1 cellular context compared by ENCODE assay signal in the genomic region with DNA sequence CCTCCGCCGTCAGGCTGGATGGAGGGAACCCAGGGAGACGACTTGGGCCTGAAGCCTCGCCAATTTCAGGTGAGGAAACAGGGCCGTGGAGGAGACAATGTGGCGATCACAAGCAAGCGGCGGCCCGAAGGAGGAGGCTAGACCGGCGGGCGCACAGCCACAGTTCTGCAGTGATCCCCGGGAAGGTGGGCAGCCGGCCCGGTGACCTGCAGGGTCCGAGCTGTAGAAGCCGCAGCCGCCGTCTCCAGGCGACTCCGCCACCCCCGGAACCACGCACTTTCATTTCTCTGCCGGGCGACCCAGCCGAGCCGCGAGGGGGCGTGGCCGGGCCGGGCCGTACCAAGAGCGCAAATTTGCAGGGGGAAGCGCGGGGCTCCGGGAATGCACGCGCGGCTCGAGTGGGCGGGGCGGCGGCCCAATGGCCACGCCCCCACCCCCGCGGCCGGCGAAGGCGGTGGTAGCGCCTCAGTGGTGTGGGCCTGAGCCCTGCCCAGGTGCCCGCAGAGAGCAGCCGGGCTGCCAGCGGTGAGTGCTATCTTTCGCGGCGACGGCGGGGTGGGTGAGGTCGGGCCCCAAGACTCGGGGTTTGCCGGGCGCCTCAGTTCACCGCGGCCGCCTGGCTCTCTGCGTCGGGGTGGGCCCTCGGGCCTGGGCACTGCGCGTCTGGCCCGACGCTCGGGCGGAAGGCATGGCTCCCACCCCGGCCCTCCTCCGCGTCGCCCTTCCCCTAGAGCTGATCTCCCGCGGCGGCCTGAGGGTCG.
TF ChIP-seq lines count a peak whose summit lies in the region.

POR (plus strand) TSS at position 501 of the 761 bp plus-strand sequence. CDS start 38,847 bp downstream, outside the sequence.

TF ChIP-seq in K562, 482 proteins besides CTCF, POLR2A, EP300 and RAD21 (continued from another document and continues in another):
- TF ChIP-seq, protein P1, sequence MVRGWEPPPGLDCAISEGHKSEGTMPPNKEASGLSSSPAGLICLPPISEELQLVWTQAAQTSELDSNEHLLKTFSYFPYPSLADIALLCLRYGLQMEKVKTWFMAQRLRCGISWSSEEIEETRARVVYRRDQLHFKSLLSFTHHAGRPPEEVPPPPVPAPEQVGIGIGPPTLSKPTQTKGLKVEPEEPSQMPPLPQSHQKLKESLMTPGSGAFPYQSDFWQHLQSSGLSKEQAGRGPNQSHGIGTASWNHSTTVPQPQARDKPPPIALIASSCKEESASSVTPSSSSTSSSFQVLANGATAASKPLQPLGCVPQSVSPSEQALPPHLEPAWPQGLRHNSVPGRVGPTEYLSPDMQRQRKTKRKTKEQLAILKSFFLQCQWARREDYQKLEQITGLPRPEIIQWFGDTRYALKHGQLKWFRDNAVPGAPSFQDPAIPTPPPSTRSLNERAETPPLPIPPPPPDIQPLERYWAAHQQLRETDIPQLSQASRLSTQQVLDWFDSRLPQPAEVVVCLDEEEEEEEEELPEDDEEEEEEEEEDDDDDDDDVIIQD (CRISPR knock-in tag; IDR thresholded peaks at IDR 0.05), result peak; percentile 72; the same call in 1 of the 2 replicates
- no peak for TF ChIP-seq ZNF282 (CRISPR knock-in tag; IDR thresholded peaks at IDR 0.05)
- TF ChIP-seq SAFB (IDR thresholded peaks at IDR 0.05; ENCODE audit: borderline replicate concordance, low read depth, low read length), result peak; percentile 38; the same call in 1 of the 2 replicates
- TF ChIP-seq ZNF140 (CRISPR knock-in tag; IDR thresholded peaks at IDR 0.05), result no peak
- no peak for TF ChIP-seq ARID2 (IDR thresholded peaks at IDR 0.05)
- peak; percentile 72 for TF ChIP-seq FIP1L1 (IDR thresholded peaks at IDR 0.05; ENCODE audit: low read depth, low read length, poor library complexity, severe bottlenecking)
- peak in 1 of 2 experiments; percentile 74; a peak in 1 of 4 replicates for TF ChIP-seq ZNF639 (CRISPR knock-in tag; conservative IDR thresholded peaks at IDR 0.05 in 1 of 2, IDR thresholded peaks at IDR 0.05 in 1 of 2)
- TF ChIP-seq NFATC3 (IDR thresholded peaks at IDR 0.05), result no peak
- TF ChIP-seq YBX1 (IDR thresholded peaks at IDR 0.05), result no peak
- TF ChIP-seq ZNF436 (CRISPR knock-in tag; IDR thresholded peaks at IDR 0.05), result no peak
- peak; percentile 61; the same call in 1 of the 2 replicates for TF ChIP-seq ATF6 (CRISPR knock-in tag; IDR thresholded peaks at IDR 0.05)
- peak; percentile 100 for TF ChIP-seq SP1 (CRISPR knock-in tag; IDR thresholded peaks at IDR 0.05)
- no peak for TF ChIP-seq NCOA4 (IDR thresholded peaks at IDR 0.05; ENCODE audit: partially characterized antibody)
- TF ChIP-seq, protein P2, sequence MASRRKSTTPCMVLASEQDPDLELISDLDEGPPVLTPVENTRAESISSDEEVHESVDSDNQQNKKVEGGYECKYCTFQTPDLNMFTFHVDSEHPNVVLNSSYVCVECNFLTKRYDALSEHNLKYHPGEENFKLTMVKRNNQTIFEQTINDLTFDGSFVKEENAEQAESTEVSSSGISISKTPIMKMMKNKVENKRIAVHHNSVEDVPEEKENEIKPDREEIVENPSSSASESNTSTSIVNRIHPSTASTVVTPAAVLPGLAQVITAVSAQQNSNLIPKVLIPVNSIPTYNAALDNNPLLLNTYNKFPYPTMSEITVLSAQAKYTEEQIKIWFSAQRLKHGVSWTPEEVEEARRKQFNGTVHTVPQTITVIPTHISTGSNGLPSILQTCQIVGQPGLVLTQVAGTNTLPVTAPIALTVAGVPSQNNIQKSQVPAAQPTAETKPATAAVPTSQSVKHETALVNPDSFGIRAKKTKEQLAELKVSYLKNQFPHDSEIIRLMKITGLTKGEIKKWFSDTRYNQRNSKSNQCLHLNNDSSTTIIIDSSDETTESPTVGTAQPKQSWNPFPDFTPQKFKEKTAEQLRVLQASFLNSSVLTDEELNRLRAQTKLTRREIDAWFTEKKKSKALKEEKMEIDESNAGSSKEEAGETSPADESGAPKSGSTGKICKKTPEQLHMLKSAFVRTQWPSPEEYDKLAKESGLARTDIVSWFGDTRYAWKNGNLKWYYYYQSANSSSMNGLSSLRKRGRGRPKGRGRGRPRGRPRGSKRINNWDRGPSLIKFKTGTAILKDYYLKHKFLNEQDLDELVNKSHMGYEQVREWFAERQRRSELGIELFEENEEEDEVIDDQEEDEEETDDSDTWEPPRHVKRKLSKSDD (conservative IDR thresholded peaks at IDR 0.05; ENCODE audit: low read length), result no peak
- TF ChIP-seq KDM1A (IDR thresholded peaks at IDR 0.05), result no peak
- no peak for TF ChIP-seq SMARCA5 (IDR thresholded peaks at IDR 0.05)
- TF ChIP-seq ZNF766 (CRISPR knock-in tag; conservative IDR thresholded peaks at IDR 0.05), result peak; percentile 73; the same call in 1 of the 2 replicates
- TF ChIP-seq PHTF2 (CRISPR knock-in tag; IDR thresholded peaks at IDR 0.05), result no peak
- peak; percentile 97 for TF ChIP-seq NEUROD1 (IDR thresholded peaks at IDR 0.05; ENCODE audit: borderline replicate concordance, low read depth, low read length, partially characterized antibody)
- TF ChIP-seq SMAD2 (IDR thresholded peaks at IDR 0.05; ENCODE audit: low read depth, low read length), result no peak
- TF ChIP-seq ZNF280B (CRISPR knock-in tag; IDR thresholded peaks at IDR 0.05), result no peak
- TF ChIP-seq TAF9B (IDR thresholded peaks at IDR 0.05; ENCODE audit: partially characterized antibody), result peak; percentile 80
- peak; percentile 45; the same call in 1 of the 2 replicates for TF ChIP-seq KLF1 (tag; IDR thresholded peaks at IDR 0.05)
- no peak for TF ChIP-seq HMG20A (CRISPR knock-in tag; conservative IDR thresholded peaks at IDR 0.05)
- TF ChIP-seq ZNF384 (IDR thresholded peaks at IDR 0.05; ENCODE audit: low read depth, low read length), result peak; percentile 61
- peak; percentile 92 for TF ChIP-seq THAP12 (CRISPR knock-in tag; IDR thresholded peaks at IDR 0.05)
- TF ChIP-seq XRCC4 (IDR thresholded peaks at IDR 0.05; ENCODE audit: extremely low read depth, insufficient read depth, insufficient read length), result no peak
- TF ChIP-seq TEAD4 (IDR thresholded peaks at IDR 0.05; ENCODE audit: low read length), result peak; percentile 66; the same call in 1 of the 2 replicates
- no peak for TF ChIP-seq TEAD4 (CRISPR knock-in tag; IDR thresholded peaks at IDR 0.05; ENCODE audit: borderline replicate concordance)
- TF ChIP-seq, protein P3, sequence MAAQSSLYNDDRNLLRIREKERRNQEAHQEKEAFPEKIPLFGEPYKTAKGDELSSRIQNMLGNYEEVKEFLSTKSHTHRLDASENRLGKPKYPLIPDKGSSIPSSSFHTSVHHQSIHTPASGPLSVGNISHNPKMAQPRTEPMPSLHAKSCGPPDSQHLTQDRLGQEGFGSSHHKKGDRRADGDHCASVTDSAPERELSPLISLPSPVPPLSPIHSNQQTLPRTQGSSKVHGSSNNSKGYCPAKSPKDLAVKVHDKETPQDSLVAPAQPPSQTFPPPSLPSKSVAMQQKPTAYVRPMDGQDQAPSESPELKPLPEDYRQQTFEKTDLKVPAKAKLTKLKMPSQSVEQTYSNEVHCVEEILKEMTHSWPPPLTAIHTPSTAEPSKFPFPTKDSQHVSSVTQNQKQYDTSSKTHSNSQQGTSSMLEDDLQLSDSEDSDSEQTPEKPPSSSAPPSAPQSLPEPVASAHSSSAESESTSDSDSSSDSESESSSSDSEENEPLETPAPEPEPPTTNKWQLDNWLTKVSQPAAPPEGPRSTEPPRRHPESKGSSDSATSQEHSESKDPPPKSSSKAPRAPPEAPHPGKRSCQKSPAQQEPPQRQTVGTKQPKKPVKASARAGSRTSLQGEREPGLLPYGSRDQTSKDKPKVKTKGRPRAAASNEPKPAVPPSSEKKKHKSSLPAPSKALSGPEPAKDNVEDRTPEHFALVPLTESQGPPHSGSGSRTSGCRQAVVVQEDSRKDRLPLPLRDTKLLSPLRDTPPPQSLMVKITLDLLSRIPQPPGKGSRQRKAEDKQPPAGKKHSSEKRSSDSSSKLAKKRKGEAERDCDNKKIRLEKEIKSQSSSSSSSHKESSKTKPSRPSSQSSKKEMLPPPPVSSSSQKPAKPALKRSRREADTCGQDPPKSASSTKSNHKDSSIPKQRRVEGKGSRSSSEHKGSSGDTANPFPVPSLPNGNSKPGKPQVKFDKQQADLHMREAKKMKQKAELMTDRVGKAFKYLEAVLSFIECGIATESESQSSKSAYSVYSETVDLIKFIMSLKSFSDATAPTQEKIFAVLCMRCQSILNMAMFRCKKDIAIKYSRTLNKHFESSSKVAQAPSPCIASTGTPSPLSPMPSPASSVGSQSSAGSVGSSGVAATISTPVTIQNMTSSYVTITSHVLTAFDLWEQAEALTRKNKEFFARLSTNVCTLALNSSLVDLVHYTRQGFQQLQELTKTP (IDR thresholded peaks at IDR 0.05; ENCODE audit: low read depth in 1 of 2, partially characterized antibody in 2 of 2), result no peak
- no peak for TF ChIP-seq ZNF79 (CRISPR knock-in tag; IDR thresholded peaks at IDR 0.05; ENCODE audit: low read depth)
- no peak for TF ChIP-seq ZKSCAN3 (CRISPR knock-in tag; IDR thresholded peaks at IDR 0.05)
- peak; percentile 47; the same call in 1 of the 2 replicates for TF ChIP-seq MXI1 (IDR thresholded peaks at IDR 0.05; ENCODE audit: low read depth, low read length)
- TF ChIP-seq SMARCC2 (IDR thresholded peaks at IDR 0.05; ENCODE audit: low read depth), result no peak
- TF ChIP-seq NR2C2 (CRISPR knock-in tag; IDR thresholded peaks at IDR 0.05), result peak; percentile 29; the same call in 1 of the 2 replicates
- no peak; the same call in 1 of the 2 replicates for TF ChIP-seq NR2C2 (tag; IDR thresholded peaks at IDR 0.05)
